In the genomic region with DNA sequence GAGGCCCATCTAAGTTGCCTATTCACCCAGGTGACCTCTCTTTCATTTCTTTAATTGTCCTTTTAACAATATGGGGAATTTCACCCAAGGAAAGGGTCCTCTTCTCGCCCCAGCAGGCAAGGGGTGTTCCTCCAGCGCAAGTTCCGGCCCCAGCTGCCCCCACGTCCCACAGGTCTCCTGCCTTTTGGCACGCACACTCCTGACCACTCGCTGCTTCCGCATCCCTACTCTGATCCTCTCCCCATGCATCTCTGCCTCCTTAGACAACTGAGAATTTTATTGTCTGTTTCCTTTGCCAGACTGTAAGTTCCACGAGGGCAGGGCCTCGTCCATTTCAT, we compare ENCODE assay signal across 6 cellular contexts. TPM values are rescaled to one million over a fixed set of nuclear protein-coding genes. Genes with fewer than 3 reads are reported as not detected.
DNase-seq lines count a peak whose midpoint lies in the region; ATAC-seq and TF ChIP-seq lines count a peak whose summit lies in the region.

No MANE protein-coding gene starts in this region.

- H3K36me3 Mint-ChIP-seq in activated CD4-positive, alpha-beta T cell treated with anti-CD3 and anti-CD28 coated beads for 36 hours (ENCODE audit: low read depth) = peaks cover 37% of the 10 kb centered on the region
- no peaks in the 10 kb centered on the region for H3K36me3 Mint-ChIP-seq in glutamatergic neuron (ENCODE audit: unreplicated experiment)

- H3K9me3 ChIP-seq in tibial artery = no peaks in the 10 kb centered on the region

- intact Hi-C loops in activated CD4-positive, alpha-beta T cell treated with anti-CD3 and anti-CD28 coated beads for 36 hours (cut with DNase I, micrococcal nuclease) = loop anchor here (2.0 kb wide), 2 partner anchors 180 to 1172 kb away; no protein-coding TSS in a partner anchor
- intact Hi-C loops in tibial artery (cut with DNase I; ENCODE audit: low total_unique reads) = loop anchor here (10.0 kb wide), 1 partner anchor 48 kb away; a partner anchor contains a TSS

- H3K27ac ChIP-seq in tibial artery = peak overlapping the region; percentile 94 to 99

- TF ChIP-seq CTCF in glutamatergic neuron (IDR thresholded peaks at IDR 0.05; ENCODE audit: partially characterized antibody, unreplicated experiment) = no peak
- TF ChIP-seq CTCF in tibial artery (IDR thresholded peaks at IDR 0.05) = no peak

- H3K4me1 Mint-ChIP-seq in activated CD4-positive, alpha-beta T cell treated with anti-CD3 and anti-CD28 coated beads for 36 hours = peaks cover 29% of the 10 kb centered on the region
- H3K4me1 Mint-ChIP-seq in glutamatergic neuron (ENCODE audit: low read depth, unreplicated experiment) = peaks cover 22% of the 10 kb centered on the region

- no peaks in the 10 kb centered on the region for H3K36me3 ChIP-seq in tibial artery

- peak overlapping the region; percentile 81 for H3K4me3 Mint-ChIP-seq in activated CD4-positive, alpha-beta T cell treated with anti-CD3 and anti-CD28 coated beads for 36 hours
- peak overlapping the region; percentile 93 for H3K4me3 Mint-ChIP-seq in glutamatergic neuron (ENCODE audit: unreplicated experiment)

- POLR2A ChIA-PET in activated CD4-positive, alpha-beta T cell treated with anti-CD3 and anti-CD28 coated beads for 36 hours (lab: Charles Lee) = interaction anchor here (0.8 to 1.6 kb wide), 5 partner anchors 10 to 71 kb away, joined by 4 to 13 read pairs (median 4); a partner anchor contains a TSS

- H3K27me3 Mint-ChIP-seq in activated CD4-positive, alpha-beta T cell treated with anti-CD3 and anti-CD28 coated beads for 36 hours = no peaks in the 10 kb centered on the region
- peaks cover 4% of the 10 kb centered on the region for H3K27me3 Mint-ChIP-seq in glutamatergic neuron (ENCODE audit: unreplicated experiment)

- peaks cover 0 to 40% (median 34%) of the 10 kb centered on the region in 4 donors for H3K4me1 ChIP-seq in tibial artery

- no peaks in the 10 kb centered on the region for H3K27me3 ChIP-seq in tibial artery

- no peak for ATAC-seq in activated CD4-positive, alpha-beta T cell treated with anti-CD3 and anti-CD28 coated beads for 36 hours

- H3K4me3 ChIP-seq in tibial artery = peak overlapping the region; percentile 98 to 99

- no peaks in the 10 kb centered on the region for H3K9me3 Mint-ChIP-seq in activated CD4-positive, alpha-beta T cell treated with anti-CD3 and anti-CD28 coated beads for 36 hours (ENCODE audit: low read depth)
- peaks cover 7% of the 10 kb centered on the region for H3K9me3 Mint-ChIP-seq in glutamatergic neuron (ENCODE audit: unreplicated experiment)

- H3K27ac Mint-ChIP-seq in activated CD4-positive, alpha-beta T cell treated with anti-CD3 and anti-CD28 coated beads for 36 hours = peak overlapping the region; percentile 90
- H3K27ac Mint-ChIP-seq in glutamatergic neuron (ENCODE audit: unreplicated experiment) = peak overlapping the region; percentile 86

- no peak for DNase-seq in activated CD4-positive, alpha-beta T cell treated with anti-CD3 and anti-CD28 coated beads for 36 hours
- no peak for DNase-seq in activated CD4-positive, alpha-beta T cell treated with anti-CD3 and anti-CD28 coated beads for 48 hours
- DNase-seq in glutamatergic neuron = no peak
- DNase-seq in tibial artery = peak in 1 of 2 donors; percentile 67
- no peak for DNase-seq in GF-D8 (lab: John Stamatoyannopoulos, UW)
- no peak for DNase-seq in stimulated activated CD4-positive, alpha-beta T cell treated with anti-CD3 and anti-CD28 coated beads, Interleukin-2, amount 100 ng/mL, for 24 hours

- CTCF ChIA-PET in activated CD4-positive, alpha-beta T cell treated with anti-CD3 and anti-CD28 coated beads for 36 hours (lab: Charles Lee) = interaction anchor here (0.6 to 1.3 kb wide), 6 partner anchors 13 to 60 kb away, joined by 3 to 7 read pairs (median 3); a partner anchor contains a TSS

RNA-seq across cellular contexts. Expression of a gene that starts 0.7 kb away (rescaled TPM):
- total RNA-seq in activated CD4-positive, alpha-beta T cell treated with anti-CD3 and anti-CD28 coated beads for 36 hours = 100 to 1,000 TPM; 563 to 632 TPM
- 207 TPM for total RNA-seq in glutamatergic neuron (ENCODE audit: unreplicated experiment)

RNA-seq across cellular contexts. Expression of a gene that starts 44.5 kb away (rescaled TPM):
- under 1 TPM; 0.11 to 0.40 TPM for total RNA-seq in activated CD4-positive, alpha-beta T cell treated with anti-CD3 and anti-CD28 coated beads for 36 hours
- 1.6 TPM for total RNA-seq in glutamatergic neuron (ENCODE audit: unreplicated experiment)

RNA-seq across cellular contexts. Expression of a gene that starts 49.5 kb away (rescaled TPM):
- not detected for total RNA-seq in activated CD4-positive, alpha-beta T cell treated with anti-CD3 and anti-CD28 coated beads for 36 hours
- total RNA-seq in glutamatergic neuron (ENCODE audit: unreplicated experiment) = not detected

RNA-seq across cellular contexts. Expression of a gene that starts 53.6 kb away (rescaled TPM):
- total RNA-seq in activated CD4-positive, alpha-beta T cell treated with anti-CD3 and anti-CD28 coated beads for 36 hours = 10 to 100 TPM; 49.7 to 72.2 TPM
- total RNA-seq in glutamatergic neuron (ENCODE audit: unreplicated experiment) = 64.6 TPM

RNA-seq across cellular contexts. Expression of a gene that starts 54.0 kb away (rescaled TPM):
- total RNA-seq in activated CD4-positive, alpha-beta T cell treated with anti-CD3 and anti-CD28 coated beads for 36 hours = 10 to 100 TPM; 17.8 to 18.5 TPM
- total RNA-seq in glutamatergic neuron (ENCODE audit: unreplicated experiment) = 44.2 TPM
